In genomic region chr5:132060501-132061161, GRCh38 we compare ENCODE assay signal across 16 cellular contexts. TPM values are rescaled to one million over a fixed set of nuclear protein-coding genes. Genes with fewer than 3 reads are reported as not detected.
DNase-seq lines count a peak whose midpoint lies in the region; ATAC-seq and TF ChIP-seq lines count a peak whose summit lies in the region.
"Had no signal": no experiment of that assay in that cellular context is flagged by ENCODE, and none has a peak within 500 bp of the region (broad histone marks: within the 10 kb centered on the region; RNA-seq: fewer than 3 reads in every experiment).

IL3 (plus strand) TSS chr5:132060655; CDS start chr5:132060707, 52 bp downstream.

- POLR2A ChIA-PET in activated CD8-positive, alpha-beta T cell treated with anti-CD3 and anti-CD28 coated beads, Interleukin-2, amount 10 ng/mL, durations not matched to agents 7 days and 5 days (lab: Charles Lee) = interaction anchor here (0.6 kb wide), 1 partner anchor 309 kb away, joined by 3 read pairs; the partner anchor contains the start of gene SLC22A5

- H3K4me3 Mint-ChIP-seq in activated CD8-positive, alpha-beta T cell treated with anti-CD3 and anti-CD28 coated beads, Interleukin-2, amount 10 ng/mL, durations not matched to agents 7 days and 5 days = no peak within 1 kb of the TSS
- H3K4me3 Mint-ChIP-seq in glutamatergic neuron (ENCODE audit: unreplicated experiment) = no peak within 1 kb of the TSS

- no peak within 1 kb of the TSS for H3K27ac ChIP-seq in testis
- H3K27ac ChIP-seq: parathyroid adenoma, thyroid gland had no signal

- TF ChIP-seq CTCF in glutamatergic neuron (IDR thresholded peaks at IDR 0.05; ENCODE audit: partially characterized antibody, unreplicated experiment) (no peak), testis (IDR thresholded peaks at IDR 0.05) (no peak)

- H3K36me3 Mint-ChIP-seq in activated CD8-positive, alpha-beta T cell treated with anti-CD3 and anti-CD28 coated beads, Interleukin-2, amount 10 ng/mL, durations not matched to agents 7 days and 5 days (ENCODE audit: low read depth) = no peaks in the 10 kb centered on the region
- H3K36me3 Mint-ChIP-seq in glutamatergic neuron (ENCODE audit: unreplicated experiment) = no peaks in the 10 kb centered on the region

- peaks cover 2% of the 10 kb centered on the region for H3K27me3 Mint-ChIP-seq in activated CD8-positive, alpha-beta T cell treated with anti-CD3 and anti-CD28 coated beads, Interleukin-2, amount 10 ng/mL, durations not matched to agents 7 days and 5 days (ENCODE audit: low read depth)
- peaks cover 8% of the 10 kb centered on the region for H3K27me3 Mint-ChIP-seq in glutamatergic neuron (ENCODE audit: unreplicated experiment)

- H3K9me3 ChIP-seq in testis = no peaks in the 10 kb centered on the region
- H3K9me3 ChIP-seq: thyroid gland had no signal

- H3K4me1 Mint-ChIP-seq in activated CD8-positive, alpha-beta T cell treated with anti-CD3 and anti-CD28 coated beads, Interleukin-2, amount 10 ng/mL, durations not matched to agents 7 days and 5 days (ENCODE audit: low read depth) = peaks cover 83% of the 10 kb centered on the region
- H3K4me1 Mint-ChIP-seq in glutamatergic neuron (ENCODE audit: low read depth, unreplicated experiment) = peaks cover 2% of the 10 kb centered on the region

- no peaks in the 10 kb centered on the region for H3K9me3 Mint-ChIP-seq in activated CD8-positive, alpha-beta T cell treated with anti-CD3 and anti-CD28 coated beads, Interleukin-2, amount 10 ng/mL, durations not matched to agents 7 days and 5 days (ENCODE audit: insufficient read depth)
- H3K9me3 Mint-ChIP-seq in glutamatergic neuron (ENCODE audit: unreplicated experiment) = peaks cover 1% of the 10 kb centered on the region

- no peaks in the 10 kb centered on the region for H3K36me3 ChIP-seq in testis (ENCODE audit: low read depth, missing control alignments)
- H3K36me3 ChIP-seq: thyroid gland had no signal

- no peaks in the 10 kb centered on the region for H3K4me1 ChIP-seq in testis
- H3K4me1 ChIP-seq: parathyroid adenoma, thyroid gland had no signal

- 92 to 96% methylated on average over 14 to 16 of the region's 16 CpGs for WGBS in testis, 2 donors

- no peak within 1 kb of the TSS for H3K4me3 ChIP-seq in testis
- H3K4me3 ChIP-seq: thyroid gland had no signal

- peak; percentile 1 for DNase-seq in activated gamma-delta T cell treated with Interleukin-2 at 50 U/mL for 16 hours
- DNase-seq in activated gamma-delta T cell (lab: John Stamatoyannopoulos, UW) = no peak
- no peak for DNase-seq in activated CD8-positive, alpha-beta T cell treated with anti-CD3 and anti-CD28 coated beads, Interleukin-2, amount 10 ng/mL, durations not matched to agents 7 days and 5 days
- peak; percentile 4 for DNase-seq in glutamatergic neuron
- peak; percentile 2 for DNase-seq in testis
- DNase-seq in NCI-H446 treated with DMSO at 0.1 percent for 48 hours (lab: John Stamatoyannopoulos, UW) = no peak
- DNase-seq in NCI-H1694 treated with DMSO at 0.1 percent for 48 hours (lab: John Stamatoyannopoulos, UW) = no peak
- DNase-seq: activated CD4-positive, CD25-positive, alpha-beta regulatory T cell; mesendoderm; NCI-H1048; NCI-H345; OCI-M1 had no signal

- intact Hi-C loops in testis (cut with DNase I; ENCODE audit: low total_unique reads) = no loop called here

- CTCF ChIA-PET in activated CD8-positive, alpha-beta T cell treated with anti-CD3 and anti-CD28 coated beads, Interleukin-2, amount 10 ng/mL, durations not matched to agents 7 days and 5 days (lab: Charles Lee) = interaction anchor here (0.6 to 3.3 kb wide), 6 partner anchors 11 to 440 kb away, joined by 3 to 29 read pairs (median 3); partner anchors contain the start of gene CSF2

- no peak for ATAC-seq in activated CD8-positive, alpha-beta T cell treated with anti-CD3 and anti-CD28 coated beads, Interleukin-2, amount 10 ng/mL, durations not matched to agents 7 days and 5 days
- no peak for ATAC-seq in GM18520 (IDR thresholded peaks at IDR 0.05; ENCODE audit: unreplicated experiment)

- TF ChIP-seq POLR2A in testis (IDR thresholded peaks at IDR 0.05) = no peak

- H3K27me3 ChIP-seq in testis = no peaks in the 10 kb centered on the region
- H3K27me3 ChIP-seq: thyroid gland had no signal

- H3K27ac Mint-ChIP-seq in activated CD8-positive, alpha-beta T cell treated with anti-CD3 and anti-CD28 coated beads, Interleukin-2, amount 10 ng/mL, durations not matched to agents 7 days and 5 days = peak within 1 kb of the TSS; percentile 72
- H3K27ac Mint-ChIP-seq in glutamatergic neuron (ENCODE audit: unreplicated experiment) = no peak within 1 kb of the TSS

RNA-seq across cellular contexts. Expression of gene IL3, which starts in this region (rescaled TPM):
- total RNA-seq in activated CD8-positive, alpha-beta T cell treated with anti-CD3 and anti-CD28 coated beads, Interleukin-2, amount 10 ng/mL, durations not matched to agents 7 days and 5 days = not detected
- not detected for total RNA-seq in glutamatergic neuron (ENCODE audit: unreplicated experiment)
- under 1 TPM in 1 of 2 donors, not detected in 1; 0.39 TPM for total RNA-seq in testis
- polyA plus RNA-seq in testis (ENCODE audit: insufficient read depth, low read depth, low replicate concordance) = not detected
- total RNA-seq: dermis microvascular lymphatic vessel endothelial cell, thyroid gland had no signal

Comparison
In these comparisons a context has a peak if more than half of its experiments do, and no peak if none do; other contexts are left out.
1. Peak in DNase-seq in glutamatergic neuron; RNA of the gene not detected or under 1 TPM.
2. Peak in DNase-seq in testis; RNA of the gene not detected or under 1 TPM.